ENCODE assay signal across 8 cellular contexts in genomic region chr16:66274335-66275110, GRCh38.
DNase-seq lines count a peak whose midpoint lies in the region; ATAC-seq and TF ChIP-seq lines count a peak whose summit lies in the region.

No MANE protein-coding gene starts in this region.

- TF ChIP-seq CTCF in RWPE2 (IDR thresholded peaks at IDR 0.05; ENCODE audit: poor library complexity, severe bottlenecking), result peak; percentile 66
- TF ChIP-seq CTCF in fibroblast of the aortic adventitia (IDR thresholded peaks at IDR 0.05; ENCODE audit: insufficient read depth, low read length), result peak; percentile 48

- DNase-seq in DMS 273 treated with DMSO at 0.1 percent for 48 hours (lab: John Stamatoyannopoulos, UW) (peak; percentile 59), HEK293T (ENCODE audit: extremely low spot score) (no peak), RWPE2 (ENCODE audit: low spot score) (no peak), fibroblast of the aortic adventitia (ENCODE audit: low read depth) (peak; percentile 55), amygdala (lab: John Stamatoyannopoulos, UW) (no peak), nucleus accumbens (lab: John Stamatoyannopoulos, UW) (no peak), aorta (no peak)

- H3K27me3 ChIP-seq in RWPE2 (ENCODE audit: insufficient read depth, poor library complexity, severe bottlenecking), result no peaks in the 10 kb centered on the region
- H3K27me3 ChIP-seq in aorta (ENCODE audit: control insufficient read depth in 1 of 2, insufficient read depth in 2 of 2, low read length in 1 of 2), result no peaks in the 10 kb centered on the region

- POLR2A ChIA-PET in HEK293T (lab: Yijun Ruan, JAX), result no interaction called here

- H3K9me3 ChIP-seq in RWPE2 (ENCODE audit: severe bottlenecking) (no peaks in the 10 kb centered on the region), aorta (ENCODE audit: control insufficient read depth, low read length) (no peaks in the 10 kb centered on the region)

- WGBS in aorta, 2 donors, result 79 to 91% methylated on average over 9 of the region's 9 CpGs

- intact Hi-C loops in aorta (cut with DNase I), result no loop called here

- no peak overlapping the region for H3K4me3 ChIP-seq in RWPE2 (ENCODE audit: severe bottlenecking)
- H3K4me3 ChIP-seq in fibroblast of the aortic adventitia (ENCODE audit: low read depth, low read length), result no peak overlapping the region
- H3K4me3 ChIP-seq in aorta (ENCODE audit: low read length in 2 of 2), result no peak overlapping the region

- no peaks in the 10 kb centered on the region for H3K36me3 ChIP-seq in RWPE2 (ENCODE audit: low read depth)
- no peaks in the 10 kb centered on the region for H3K36me3 ChIP-seq in aorta (ENCODE audit: control insufficient read depth in 1 of 2, insufficient read depth in 2 of 2, low read length in 1 of 2)

- CTCF ChIA-PET in HEK293T (lab: Yijun Ruan, JAX), result interaction anchor here (0.7 to 1.5 kb wide), 4 partner anchors 12 to 133 kb away, joined by 3 to 5 read pairs (median 3); no protein-coding TSS in a partner anchor

- H3K4me1 ChIP-seq in RWPE2 (ENCODE audit: insufficient read depth, poor library complexity, severe bottlenecking) (peaks cover 29% of the 10 kb centered on the region), aorta (ENCODE audit: control insufficient read depth in 1 of 2, insufficient read depth in 2 of 2, low read length in 2 of 2) (no peaks in the 10 kb centered on the region)

- no peak for ATAC-seq in RWPE2 (ENCODE audit: low read depth)
- ATAC-seq in HG03135 (IDR thresholded peaks at IDR 0.05; ENCODE audit: unreplicated experiment), result no peak
- ATAC-seq in aorta (ENCODE audit: low FRiP score), result no peak

- H3K27ac ChIP-seq in RWPE2 (ENCODE audit: poor library complexity, severe bottlenecking) (no peak overlapping the region), aorta (ENCODE audit: low read depth in 1 of 2, low read length in 2 of 2) (no peak overlapping the region)

TF ChIP-seq in HEK293T, 16 proteins besides CTCF, POLR2A, EP300 and RAD21:
- TF ChIP-seq NFRKB (IDR thresholded peaks at IDR 0.05) (no peak), PKNOX1 (IDR thresholded peaks at IDR 0.05) (0 out of 2 replicates have a peak, but pooled peaks have one; percentile 34), ZNF384 (IDR thresholded peaks at IDR 0.05) (no peak)

Comparison
In these comparisons a context has a peak if more than half of its experiments do, and no peak if none do; other contexts are left out.
1. DNase-seq: peak in DMS 273 treated with DMSO at 0.1 percent for 48 hours (single experiment) and fibroblast of the aortic adventitia (single experiment); none in HEK293T (single experiment), RWPE2 (single experiment), amygdala (0 of 56), nucleus accumbens (0 of 56) and aorta (0 of 2).